In the genomic region with DNA sequence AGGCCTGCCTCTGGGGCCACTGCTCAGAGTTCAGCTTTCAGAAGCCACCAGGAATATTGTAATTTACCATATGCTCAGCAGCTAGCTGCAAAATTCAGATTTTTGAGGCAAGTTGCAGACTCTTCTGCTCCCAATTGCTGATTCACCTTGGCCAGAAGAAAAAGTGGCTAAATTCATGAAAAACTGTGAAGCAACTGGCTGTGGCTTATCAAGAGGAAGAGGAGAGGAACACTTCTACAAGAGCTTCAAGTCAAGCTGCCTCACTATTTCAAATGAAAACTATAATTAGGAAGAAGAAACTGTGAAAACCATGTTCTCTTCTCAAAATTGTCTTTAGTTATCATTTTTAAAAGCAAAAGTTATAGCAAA, we compare ENCODE assay signal across 12 cellular contexts. TPM values are rescaled to one million over a fixed set of nuclear protein-coding genes. Genes with fewer than 3 reads are reported as not detected.
DNase-seq lines count a peak whose midpoint lies in the region; ATAC-seq and TF ChIP-seq lines count a peak whose summit lies in the region.
"Had no signal": no experiment of that assay in that cellular context is flagged by ENCODE, and none has a peak within 500 bp of the region (broad histone marks: within the 10 kb centered on the region; RNA-seq: fewer than 3 reads in every experiment).

No MANE protein-coding gene starts in this region.

- H3K27me3 Mint-ChIP-seq in GM23338 (ENCODE audit: insufficient read depth, low read depth, poor library complexity) (peaks cover 8% of the 10 kb centered on the region), T-cell (no peaks in the 10 kb centered on the region), immature natural killer cell (ENCODE audit: low read depth in 3 of 3) (peaks cover 0 to 2% (median 0%) of the 10 kb centered on the region in 3 donors)

- no peak overlapping the region for H3K4me3 Mint-ChIP-seq in GM23338
- H3K4me3 Mint-ChIP-seq in T-cell, result no peak overlapping the region
- no peak overlapping the region for H3K4me3 Mint-ChIP-seq in immature natural killer cell

- H3K4me2 ChIP-seq in GM23338 (peak overlapping the region; percentile 52; the same call in 1 of the 2 replicates), mammary epithelial cell (ENCODE audit: insufficient read depth, low read depth, low read length) (no peak overlapping the region)

- TF ChIP-seq CTCF in AG04450 (IDR thresholded peaks at IDR 0.05; ENCODE audit: low read depth, low read length) (no peak), GM23338 (conservative IDR thresholded peaks at IDR 0.05; ENCODE audit: low read depth in 2 of 2) (no peak), mammary epithelial cell (conservative IDR thresholded peaks at IDR 0.05 in 1 of 2, IDR thresholded peaks at IDR 0.05 in 1 of 2; ENCODE audit: extremely low read depth in 1 of 2, insufficient read depth in 1 of 2, low read depth in 1 of 2, low read length in 2 of 2) (no peak)

- H2AFZ ChIP-seq in GM23338, result no peak overlapping the region
- no peak overlapping the region for H2AFZ ChIP-seq in mammary epithelial cell (ENCODE audit: low read depth, low read length)

- CTCF ChIA-PET in AG04450 (lab: Charles Lee), result interaction anchor here (0.6 to 1.3 kb wide), 4 partner anchors 9 to 86 kb away, joined by 3 to 7 read pairs (median 4); partner anchors contain the start of gene GRB2
- CTCF ChIA-PET in T-cell (lab: Charles Lee), result interaction anchor here in 1 of 2 donors (0.6 to 1.1 kb wide), 2 partner anchors 37 to 68 kb away, joined by 3 to 5 read pairs; partner anchors contain the start of gene SLC25A19
- CTCF ChIA-PET in mammary epithelial cell (lab: Charles Lee; ENCODE audit: low non-redundant PET), result no interaction called here

- BruUV-seq in mammary epithelial cell (replicated peaks; lab: Mats Ljungman, UMichigan), result no TSS peak

- H3K27ac ChIP-seq in AG04450 (ENCODE audit: low read depth, low read length), result peak overlapping the region; percentile 31
- peak overlapping the region; percentile 84 for H3K27ac ChIP-seq in GM23338 (ENCODE audit: low read depth)
- H3K27ac ChIP-seq in mammary epithelial cell (ENCODE audit: insufficient read depth, low read depth, low read length), result no peak overlapping the region
- H3K27ac ChIP-seq: prostate gland had no signal

- H4K20me1 ChIP-seq in GM23338 (replicated peaks; ENCODE audit: insufficient read depth) (peaks cover 3% of the 10 kb centered on the region; the same call in 1 of the 2 replicates), mammary epithelial cell (ENCODE audit: insufficient read depth, low read length) (no peaks in the 10 kb centered on the region)

- intact Hi-C loops in mammary epithelial cell (cut with micrococcal nuclease), result no loop called here

- POLR2A ChIA-PET in AG04450 (lab: Yijun Ruan, JAX) (interaction anchor here (1.1 kb wide), 1 partner anchor 79 kb away, joined by 3 read pairs; no protein-coding TSS in a partner anchor), T-cell (lab: Charles Lee) (no interaction called here)

- peaks cover 7% of the 10 kb centered on the region; the same call in 1 of the 2 replicates for H3K36me3 ChIP-seq in GM23338 (ENCODE audit: insufficient read depth)
- H3K36me3 ChIP-seq in mammary epithelial cell (ENCODE audit: insufficient read depth, low read length), result no peaks in the 10 kb centered on the region
- H3K36me3 ChIP-seq: prostate gland had no signal

- H3K9me3 ChIP-seq in AG04450 (ENCODE audit: control insufficient read depth, insufficient read depth, low read length), result no peaks in the 10 kb centered on the region
- no peaks in the 10 kb centered on the region for H3K9me3 ChIP-seq in mammary epithelial cell (replicated peaks; ENCODE audit: insufficient read depth, low read length)
- H3K9me3 ChIP-seq: prostate gland had no signal

- no peak overlapping the region for H3K4me3 ChIP-seq in AG04450 (ENCODE audit: low read depth, low read length)
- no peak overlapping the region for H3K4me3 ChIP-seq in GM23338
- no peak overlapping the region for H3K4me3 ChIP-seq in mammary epithelial cell (replicated peaks in 1 of 3; ENCODE audit: insufficient read depth in 1 of 3, low read depth in 2 of 3, low read length in 3 of 3)
- H3K4me3 ChIP-seq: prostate gland had no signal

- peaks cover 33% of the 10 kb centered on the region for H3K4me1 ChIP-seq in GM23338 (ENCODE audit: insufficient read depth)
- H3K4me1 ChIP-seq in mammary epithelial cell (ENCODE audit: insufficient read depth, low read length), result no peaks in the 10 kb centered on the region
- H3K4me1 ChIP-seq: prostate gland had no signal

- peaks cover 9% of the 10 kb centered on the region; the same call in 1 of the 2 replicates for H3F3A ChIP-seq in GM23338 (replicated peaks; ENCODE audit: low read depth)

- H3K9ac ChIP-seq in mammary epithelial cell (ENCODE audit: insufficient read depth, low read length), result no peak overlapping the region

- H3K9me2 ChIP-seq in GM23338 (ENCODE audit: insufficient read depth), result no peaks in the 10 kb centered on the region

- DNase-seq in AG04450 (ENCODE audit: low read depth, low spot score), result no peak
- DNase-seq in GM23338 (ENCODE audit: low spot score), result no peak
- DNase-seq in T-cell, result no peak
- DNase-seq in immature natural killer cell, result no peak
- DNase-seq in mammary epithelial cell, result no peak
- no peak for DNase-seq in NCI-H1105 treated with DMSO at 0.1 percent for 48 hours (lab: John Stamatoyannopoulos, UW)
- DNase-seq: activated CD4-positive, CD25-positive, alpha-beta regulatory T cell treated with anti-CD3 and anti-CD28 coated beads, Interleukin-2, amount 50 U/mL, for 72 hours; NCI-H1048; NK-92 treated with Interleukin-12 subunit alpha and Interleukin-12 subunit beta, amount 100 ng/mL, for 24 hours had no signal

- no peaks in the 10 kb centered on the region for H3K27me3 ChIP-seq in AG04450 (ENCODE audit: control insufficient read depth, insufficient read depth, low read length)
- no peaks in the 10 kb centered on the region for H3K27me3 ChIP-seq in GM23338 (ENCODE audit: insufficient read depth)
- H3K27me3 ChIP-seq in mammary epithelial cell (ENCODE audit: insufficient read depth, low read length), result no peaks in the 10 kb centered on the region

- peaks cover 29% of the 10 kb centered on the region for H3K36me3 Mint-ChIP-seq in GM23338 (ENCODE audit: low read depth)
- peaks cover 9% of the 10 kb centered on the region for H3K36me3 Mint-ChIP-seq in T-cell
- H3K36me3 Mint-ChIP-seq in immature natural killer cell, result peaks cover 0 to 3% (median 0%) of the 10 kb centered on the region in 3 donors

- H3K4me1 Mint-ChIP-seq in GM23338 (peaks cover 28% of the 10 kb centered on the region), T-cell (peaks cover 36 to 50% (median 42%) of the 10 kb centered on the region in 3 donors), immature natural killer cell (peaks cover 39 to 58% of the 10 kb centered on the region in 2 donors)

- ATAC-seq in GM23338 (no peak), T-cell (replicated peaks in 1 of 4) (no peak), HG03378 (IDR thresholded peaks at IDR 0.05; ENCODE audit: unreplicated experiment) (no peak), GM19035 (IDR thresholded peaks at IDR 0.05; ENCODE audit: unreplicated experiment) (no peak)

- H3K79me2 ChIP-seq in GM23338 (replicated peaks; ENCODE audit: insufficient read depth) (peaks cover 35% of the 10 kb centered on the region), mammary epithelial cell (ENCODE audit: insufficient read depth, low read length) (peaks cover 37% of the 10 kb centered on the region)

- H3K9me3 Mint-ChIP-seq in GM23338, result no peaks in the 10 kb centered on the region
- no peaks in the 10 kb centered on the region for H3K9me3 Mint-ChIP-seq in T-cell
- H3K9me3 Mint-ChIP-seq in immature natural killer cell, result no peaks in the 10 kb centered on the region

- H3K27ac Mint-ChIP-seq in GM23338 (no peak overlapping the region; the same call in 1 of the 2 replicates), T-cell (peak overlapping the region; percentile 43 to 81), immature natural killer cell (peak overlapping the region in 4 of 6 donors; percentile 60 to 89 (median 70))

- dilution Hi-C loops in mammary epithelial cell (cut with HindIII; ENCODE audit: low sequenced_read_pairs), result no loop called here

- in situ Hi-C loops in mammary epithelial cell (cut with MboI; ENCODE audit: low sequenced_read_pairs in 2 of 2), result loop anchor here in 1 of 2 donors (10.0 kb wide), 1 partner anchor 68 kb away; no protein-coding TSS in a partner anchor

TF ChIP-seq in GM23338, 12 proteins besides CTCF, POLR2A, EP300 and RAD21 (continues in another document):
- TF ChIP-seq ZNF331 (CRISPR knock-in tag; IDR thresholded peaks at IDR 0.05; ENCODE audit: low read depth) (no peak), POLR2AphosphoS5 (IDR thresholded peaks at IDR 0.05; ENCODE audit: low read depth) (no peak)

RNA-seq across cellular contexts. Expression of gene SLC25A19, which starts 37.3 kb away (rescaled TPM):
- polyA plus RNA-seq in AG04450 (2011; rRNA removed) (3.5 and 4.4 TPM in 2 replicates), GM23338 (2016; fragmentation: Nextera tagmentation; extraction: Ambion mirVana) (17.9 and 19.4 TPM in 2 replicates), immature natural killer cell (10 to 100 TPM; 11.2 to 27.2 (median 21.0) TPM), mammary epithelial cell (14.8 TPM)
- polyA minus RNA-seq in AG04450 (2011; rRNA and poly(A)+ RNA removed), result 3.6 and 4.7 TPM in 2 replicates
- 16.3 and 22.4 TPM in 2 replicates for total RNA-seq in GM23338 (2014; rRNA removed; shearing (Covaris generic))
- total RNA-seq in T-cell (10 to 100 TPM; 12.4 to 30.1 (median 25.9) TPM), mammary epithelial cell (10 to 100 TPM in 1 of 2 donors, 1 to 10 TPM in 1; 4.5 to 12.1 TPM)
- polyA minus RNA-seq in mammary epithelial cell, result 30.3 TPM

RNA-seq across cellular contexts. Expression of gene MIF4GD, which starts 55.5 kb away (rescaled TPM):
- polyA plus RNA-seq in AG04450 (2011; rRNA removed), result 6.0 and 6.9 TPM in 2 replicates
- polyA minus RNA-seq in AG04450 (2011; rRNA and poly(A)+ RNA removed), result 4.3 and 4.7 TPM in 2 replicates
- total RNA-seq in GM23338 (2014; rRNA removed; shearing (Covaris generic)), result 15.5 and 15.9 TPM in 2 replicates
- polyA plus RNA-seq in GM23338 (2016; fragmentation: Nextera tagmentation; extraction: Ambion mirVana), result 9.4 and 11.3 TPM in 2 replicates
- 10 to 100 TPM; 27.1 to 45.6 (median 39.2) TPM for total RNA-seq in T-cell
- polyA plus RNA-seq in immature natural killer cell, result 100 to 1,000 TPM; 113 to 187 (median 145) TPM
- total RNA-seq in mammary epithelial cell, result 10 to 100 TPM in 1 of 2 donors, 1 to 10 TPM in 1; 9.7 to 14.6 TPM
- polyA plus RNA-seq in mammary epithelial cell, result 21.0 TPM
- 10.6 TPM for polyA minus RNA-seq in mammary epithelial cell
